ENCODE assay signal across 1 cellular context in genomic region chr12:54379401-54380201, GRCh38.
TF ChIP-seq lines count a peak whose summit lies in the region.

No MANE protein-coding gene starts in this region.

TF ChIP-seq in Ishikawa, 13 proteins besides CTCF, POLR2A, EP300 and RAD21 (continued from another document):
- TF ChIP-seq MAX (IDR thresholded peaks at IDR 0.05) (peak; percentile 90), CEBPB (IDR thresholded peaks at IDR 0.05) (0 out of 2 replicates have a peak, but pooled peaks have one; percentile 12), TEAD4 (IDR thresholded peaks at IDR 0.05) (no peak), ZBTB7A (IDR thresholded peaks at IDR 0.05; ENCODE audit: low read depth) (peak; percentile 100), EGR1 (IDR thresholded peaks at IDR 0.05) (peak; percentile 67)
